In the genomic region with DNA sequence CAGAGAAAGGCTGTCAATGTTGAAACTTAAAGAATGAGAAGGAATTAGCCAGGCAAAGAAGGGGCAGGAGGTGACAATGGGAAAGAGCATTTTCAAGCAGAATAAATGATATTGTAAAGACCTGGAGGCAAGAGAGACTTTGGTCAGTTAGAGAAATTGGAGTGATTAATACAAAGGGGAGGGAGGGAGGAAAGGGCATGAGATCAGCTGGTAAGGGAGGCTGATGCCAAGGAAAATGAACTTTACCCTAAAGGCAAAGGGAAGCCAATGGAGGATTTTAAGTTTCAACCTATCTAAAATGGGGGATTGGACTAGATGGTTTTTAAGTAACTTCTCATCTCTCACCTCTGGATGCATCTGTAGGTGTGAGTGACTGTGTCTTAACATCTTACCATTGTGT, we compare ENCODE assay signal across 22 cellular contexts.
"Had no signal": no experiment of that assay in that cellular context is flagged by ENCODE, and none has a peak within 500 bp of the region (broad histone marks: within the 10 kb centered on the region; RNA-seq: fewer than 3 reads in every experiment).

No MANE protein-coding gene starts in this region.

- H3K27ac ChIP-seq: breast epithelium, coronary artery, esophagus muscularis mucosa, gastrocnemius medialis, thyroid gland, WERI-Rb-1 had no signal

- H3K27me3 ChIP-seq: breast epithelium, esophagus muscularis mucosa, gastrocnemius medialis, thyroid gland had no signal

- H3K27ac Mint-ChIP-seq: activated CD8-positive, alpha-beta T cell treated with anti-CD3 and anti-CD28 coated beads, Interleukin-2, amount 10 ng/mL, durations not matched to agents 7 days and 5 days; activated naive CD8-positive, alpha-beta T cell treated with anti-CD3 and anti-CD28 coated beads for 36 hours; activated T-helper 2 cell treated with anti-CD3 and anti-CD28 coated beads, Interferon-gamma antibody, Interleukin-2, Interleukin-4, amounts not matched to agents 10 μg/mL and 5 μg/mL and 100 μg/mL, durations not matched to agents 14 hours and 24 hours and 36 hours; memory B cell; nephron progenitor cell; T-cell; T-helper 2 cell treated with Interferon-gamma antibody and Interleukin-4, amounts not matched to agents 5 μg/mL and 100 μg/mL, for 36 hours had no signal

- H3K4me1 Mint-ChIP-seq: activated naive CD8-positive, alpha-beta T cell treated with anti-CD3 and anti-CD28 coated beads for 36 hours; memory B cell; nephron progenitor cell; T-cell had no signal

- H3K4me3 ChIP-seq: breast epithelium, coronary artery, esophagus muscularis mucosa, gastrocnemius medialis, thyroid gland had no signal

- H3K4me1 ChIP-seq: breast epithelium, esophagus muscularis mucosa, gastrocnemius medialis, thyroid gland had no signal

- H3K36me3 ChIP-seq: breast epithelium, gastrocnemius medialis, thyroid gland, WERI-Rb-1 had no signal

- H3K27me3 Mint-ChIP-seq: activated naive CD8-positive, alpha-beta T cell treated with anti-CD3 and anti-CD28 coated beads for 36 hours; memory B cell; T-cell had no signal

- H3K4me3 Mint-ChIP-seq: activated CD8-positive, alpha-beta T cell treated with anti-CD3 and anti-CD28 coated beads, Interleukin-2, amount 10 ng/mL, durations not matched to agents 7 days and 5 days; activated naive CD8-positive, alpha-beta T cell treated with anti-CD3 and anti-CD28 coated beads for 36 hours; memory B cell; nephron progenitor cell; T-cell; T-helper 2 cell treated with Interferon-gamma antibody and Interleukin-4, amounts not matched to agents 5 μg/mL and 100 μg/mL, for 36 hours had no signal

- DNase-seq: activated CD4-positive, alpha-beta T cell treated with anti-CD3 and anti-CD28 coated beads, Interleukin-2, amount 50 U/mL, for 1 hour; activated CD4-positive, CD25-positive, alpha-beta regulatory T cell treated with anti-CD3 and anti-CD28 coated beads, Interleukin-2, amount 50 U/mL, for 72 hours; activated CD8-positive, alpha-beta T cell treated with anti-CD3 and anti-CD28 coated beads, Interleukin-2, amount 10 ng/mL, durations not matched to agents 7 days and 5 days; activated naive CD4-positive, alpha-beta T cell treated with Interleukin-2 at 50 U/mL for 16 hours; activated naive CD8-positive, alpha-beta T cell treated with anti-CD3 and anti-CD28 coated beads for 36 hours; amniotic stem cell; gastrocnemius medialis; head of caudate nucleus; nephron progenitor cell; nucleus accumbens; retina; stimulated activated CD4-positive, alpha-beta T cell treated with anti-CD3 and anti-CD28 coated beads, Interleukin-4, amount 100 ng/mL, for 24 hours; stimulated activated naive CD4-positive, alpha-beta T cell treated with Interleukin-2 at 50 U/mL for 16 hours; T-cell; thyroid gland; WERI-Rb-1 had no signal

- H3K9me3 ChIP-seq: breast epithelium, esophagus muscularis mucosa, gastrocnemius medialis, thyroid gland had no signal

- H3K9me3 Mint-ChIP-seq: activated naive CD8-positive, alpha-beta T cell treated with anti-CD3 and anti-CD28 coated beads for 36 hours; activated T-helper 2 cell treated with anti-CD3 and anti-CD28 coated beads, Interferon-gamma antibody, Interleukin-2, Interleukin-4, amounts not matched to agents 10 μg/mL and 5 μg/mL and 100 μg/mL, durations not matched to agents 14 hours and 24 hours and 36 hours; memory B cell; T-cell; T-helper 2 cell treated with Interferon-gamma antibody and Interleukin-4, amounts not matched to agents 5 μg/mL and 100 μg/mL, for 36 hours had no signal
